Comparison of ENCODE assay signal across 19 cellular contexts in the genomic region with DNA sequence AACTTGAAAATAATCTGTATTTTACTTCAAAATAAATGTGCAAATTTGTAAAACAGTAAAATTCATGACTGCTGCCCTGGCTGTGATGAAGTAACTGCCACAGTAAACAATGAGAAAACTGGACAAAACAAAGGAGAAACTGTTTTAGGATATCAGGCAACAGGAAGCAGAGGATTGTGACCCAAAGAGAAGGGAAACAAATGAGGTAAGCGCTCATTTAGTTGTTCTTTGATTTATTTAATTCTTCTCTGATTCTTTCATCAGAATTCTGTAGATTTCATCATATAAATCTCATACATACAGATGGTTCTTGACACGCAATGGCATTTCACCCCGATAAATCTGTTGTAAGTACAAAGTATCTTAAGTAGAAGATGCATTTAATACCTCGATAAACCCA.
DNase-seq lines count a peak whose midpoint lies in the region; ATAC-seq and TF ChIP-seq lines count a peak whose summit lies in the region.
"Had no signal": no experiment of that assay in that cellular context is flagged by ENCODE, and none has a peak within 500 bp of the region (broad histone marks: within the 10 kb centered on the region; RNA-seq: fewer than 3 reads in every experiment).

No MANE protein-coding gene starts in this region.

- POLR2A ChIA-PET in WTC11 (lab: Charles Lee): no interaction called here

- H3K36me3 Mint-ChIP-seq in WTC11 (no peaks in the 10 kb centered on the region), endothelial cell (ENCODE audit: low read depth, unreplicated experiment) (no peaks in the 10 kb centered on the region)

- H3K27me3 Mint-ChIP-seq in WTC11 (ENCODE audit: low read depth) (no peaks in the 10 kb centered on the region), endothelial cell (ENCODE audit: unreplicated experiment) (peaks cover 1% of the 10 kb centered on the region)

- H3K9me3 Mint-ChIP-seq in WTC11 (no peaks in the 10 kb centered on the region), endothelial cell (ENCODE audit: unreplicated experiment) (no peaks in the 10 kb centered on the region)
- H3K9me3 Mint-ChIP-seq: H9 had no signal

- no peak overlapping the region for H3K4me3 Mint-ChIP-seq in WTC11
- H3K4me3 Mint-ChIP-seq in endothelial cell (ENCODE audit: unreplicated experiment): no peak overlapping the region
- H3K4me3 Mint-ChIP-seq: CD4-positive, CD25-positive, alpha-beta regulatory T cell; CD8-positive, alpha-beta memory T cell; H9 had no signal

- no peak overlapping the region for H3K27ac Mint-ChIP-seq in WTC11
- peak overlapping the region; percentile 77 for H3K27ac Mint-ChIP-seq in endothelial cell (ENCODE audit: unreplicated experiment)
- H3K27ac Mint-ChIP-seq: CD4-positive, CD25-positive, alpha-beta regulatory T cell; CD8-positive, alpha-beta memory T cell; H9 had no signal

- CTCF ChIA-PET in WTC11 (lab: Charles Lee): no interaction called here

- H3K4me1 Mint-ChIP-seq in WTC11 (no peaks in the 10 kb centered on the region), endothelial cell (ENCODE audit: unreplicated experiment) (peaks cover 18% of the 10 kb centered on the region)
- H3K4me1 Mint-ChIP-seq: CD4-positive, CD25-positive, alpha-beta regulatory T cell; CD8-positive, alpha-beta memory T cell had no signal

- DNase-seq in WTC11 (ENCODE audit: low spot score) (no peak), endothelial cell (ENCODE audit: low spot score) (no peak), lung microvascular endothelial cell (ENCODE audit: low read depth in 2 of 2) (peak; percentile 13 to 19)
- DNase-seq in activated CD8-positive, alpha-beta memory T cell treated with anti-CD3 and anti-CD28 coated beads, Interleukin-2, amount 50 U/mL, for 4 hours: no peak
- DNase-seq: ACHN; BE2C; C1 segment of cervical spinal cord; CD4-positive, CD25-positive, alpha-beta regulatory T cell; CD8-positive, alpha-beta memory T cell; COR-L47; DMS 273 treated with DMSO at 0.1 percent for 48 hours; DMS53; DND-41; EL; GOT3; H9 had no signal

- ATAC-seq in WTC11: no peak
- ATAC-seq in HG03378 (IDR thresholded peaks at IDR 0.05; ENCODE audit: unreplicated experiment): no peak
- no peak for ATAC-seq in HG03520 (IDR thresholded peaks at IDR 0.05; ENCODE audit: unreplicated experiment)
- ATAC-seq: GM12878 had no signal

- no peak for TF ChIP-seq CTCF in WTC11 (IDR thresholded peaks at IDR 0.05)
- no peak for TF ChIP-seq CTCF in endothelial cell (IDR thresholded peaks at IDR 0.05; ENCODE audit: unreplicated experiment)

TF ChIP-seq in WTC11, 78 proteins besides CTCF, POLR2A, EP300 and RAD21:
- TF ChIP-seq FOXP1 (CRISPR knock-in tag; IDR thresholded peaks at IDR 0.05; ENCODE audit: borderline replicate concordance) (no peak), GABPB1 (CRISPR knock-in tag; IDR thresholded peaks at IDR 0.05) (peak; percentile 68), KAT7 (CRISPR knock-in tag; IDR thresholded peaks at IDR 0.05; ENCODE audit: borderline replicate concordance) (no peak), NR3C1 (CRISPR knock-in tag; conservative IDR thresholded peaks at IDR 0.05; ENCODE audit: low read depth) (no peak), ZNF121 (CRISPR knock-in tag; IDR thresholded peaks at IDR 0.05) (no peak)

Comparison
In these comparisons a context has a peak if more than half of its experiments do, and no peak if none do; other contexts are left out.
1. DNase-seq: peak in lung microvascular endothelial cell (2 of 2); none in WTC11 (single experiment), endothelial cell (single experiment) and activated CD8-positive, alpha-beta memory T cell treated with anti-CD3 and anti-CD28 coated beads, Interleukin-2, amount 50 U/mL, for 4 hours (single experiment).